ENCODE assay signal across 8 cellular contexts in the genomic region with DNA sequence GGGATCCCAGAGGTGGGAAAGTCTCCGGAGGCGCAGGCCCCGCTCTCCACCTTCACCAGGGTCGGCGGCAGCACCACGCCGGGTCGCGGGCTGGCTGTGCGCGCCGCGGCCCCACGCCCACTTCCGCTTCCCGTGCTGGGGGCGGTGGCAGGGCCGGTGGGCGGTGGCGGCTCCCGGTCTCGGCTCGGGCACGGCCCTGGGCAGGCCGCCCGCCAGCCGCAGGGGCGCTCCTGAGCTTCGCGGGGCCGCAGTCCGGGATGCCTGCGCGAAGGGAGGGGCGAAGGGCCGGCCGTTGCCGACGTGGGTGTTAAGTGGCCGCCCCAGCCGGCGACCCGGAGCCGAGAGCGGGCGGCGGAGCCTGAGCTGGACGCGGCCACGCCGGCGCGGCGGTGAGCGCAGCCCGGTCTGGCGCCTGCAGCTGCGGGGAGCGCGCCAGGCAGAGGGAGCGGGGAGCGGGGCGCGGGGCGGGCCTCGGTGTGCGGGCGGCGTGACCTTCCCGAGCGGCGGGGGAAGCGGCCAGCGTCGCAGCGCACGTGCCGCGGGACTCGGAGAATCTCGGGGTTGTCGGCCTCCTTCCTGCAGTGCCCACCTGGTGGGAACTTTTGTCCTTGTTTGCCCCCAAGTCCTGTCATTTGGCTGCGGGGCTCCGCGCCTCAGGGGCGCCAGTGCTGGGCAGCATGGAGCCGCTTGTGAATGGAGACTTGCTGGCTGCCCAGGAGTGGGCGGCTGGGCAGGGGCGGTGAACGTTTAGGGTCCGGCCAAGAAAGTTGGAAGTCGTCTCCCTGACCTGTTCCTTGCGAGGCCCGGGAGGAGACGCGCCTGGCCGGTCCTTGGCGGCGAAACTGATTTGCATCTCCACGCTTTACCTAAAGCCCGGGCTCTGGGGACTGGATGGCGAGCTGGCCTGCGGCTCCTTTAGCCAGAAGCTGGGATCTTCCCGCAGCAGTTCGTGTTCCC. TPM values are rescaled to one million over a fixed set of nuclear protein-coding genes. Genes with fewer than 3 reads are reported as not detected.
DNase-seq lines count a peak whose midpoint lies in the region; ATAC-seq and TF ChIP-seq lines count a peak whose summit lies in the region.

A gene (plus strand): TSS at position 337 of the 957 bp plus-strand sequence. CDS start 3,616 bp downstream, outside the sequence.

- H3K36me3 Mint-ChIP-seq in CD14-positive monocyte: peaks cover 0 to 9% of the 10 kb centered on the region in 2 donors
- no peaks in the 10 kb centered on the region for H3K36me3 Mint-ChIP-seq in activated CD8-positive, alpha-beta memory T cell treated with anti-CD3 and anti-CD28 coated beads, Interleukin-2, amount 10 ng/mL, durations not matched to agents 7 days and 5 days

- 0% methylated on average over 85 to 89 of the region's 105 CpGs for WGBS in mesodermal cell (ENCODE audit: insufficient coverage in 2 of 2), 2 experiments

- peaks cover 0 to 2% (median 0%) of the 10 kb centered on the region in 7 donors for H3K9me3 Mint-ChIP-seq in CD14-positive monocyte
- no peaks in the 10 kb centered on the region for H3K9me3 Mint-ChIP-seq in activated CD8-positive, alpha-beta memory T cell treated with anti-CD3 and anti-CD28 coated beads, Interleukin-2, amount 10 ng/mL, durations not matched to agents 7 days and 5 days (ENCODE audit: low read depth)

- no peak for DNase-seq in CD14-positive monocyte (ENCODE audit: low spot score)
- peak; percentile 82 to 91 for DNase-seq in NOMO-1 (lab: John Stamatoyannopoulos, UW; ENCODE audit: unreplicated experiment in 2 of 2)
- peak; percentile 74 for DNase-seq in activated CD8-positive, alpha-beta memory T cell treated with anti-CD3 and anti-CD28 coated beads, Interleukin-2, amount 10 ng/mL, durations not matched to agents 7 days and 5 days
- peak; percentile 72 to 77 for DNase-seq in stimulated activated CD8-positive, alpha-beta memory T cell treated with anti-CD3 and anti-CD28 coated beads, Interleukin-15, amount 100 ng/mL, for 48 hours (ENCODE audit: low read depth in 2 of 2)

- H3K9me3 ChIP-seq in mesodermal cell (ENCODE audit: control insufficient read depth, low read length): no peaks in the 10 kb centered on the region

- peaks cover 0 to 6% (median 0%) of the 10 kb centered on the region in 3 donors for H3K27me3 Mint-ChIP-seq in CD14-positive monocyte (ENCODE audit: low read depth in 3 of 3)
- H3K27me3 Mint-ChIP-seq in activated CD8-positive, alpha-beta memory T cell treated with anti-CD3 and anti-CD28 coated beads, Interleukin-2, amount 10 ng/mL, durations not matched to agents 7 days and 5 days: no peaks in the 10 kb centered on the region

- peak; percentile 29 for TF ChIP-seq CTCF in CD14-positive monocyte (IDR thresholded peaks at IDR 0.05)

- peak; percentile 76 for TF ChIP-seq POLR2A in GM19099 (IDR thresholded peaks at IDR 0.05; ENCODE audit: extremely low read depth, insufficient read length, low read depth)

- in situ Hi-C loops in endometrial microvascular endothelial cells (cut with HindIII; ENCODE audit: inconsistent ontology term, low pct_unique_long_range_greater_than_20kb, low sequenced_read_pairs): no loop called here

- H3K4me1 ChIP-seq in mesodermal cell (ENCODE audit: control insufficient read depth, insufficient read depth, low read length, poor library complexity, severe bottlenecking): peaks cover 8% of the 10 kb centered on the region

- H3K36me3 ChIP-seq in mesodermal cell (ENCODE audit: control insufficient read depth, insufficient read depth, low read length): peaks cover 17% of the 10 kb centered on the region

- peak within 1 kb of the TSS; percentile 21 to 79 (median 42) for H3K27ac Mint-ChIP-seq in CD14-positive monocyte
- peak within 1 kb of the TSS; percentile 67 for H3K27ac Mint-ChIP-seq in activated CD8-positive, alpha-beta memory T cell treated with anti-CD3 and anti-CD28 coated beads, Interleukin-2, amount 10 ng/mL, durations not matched to agents 7 days and 5 days

- H3K4me3 Mint-ChIP-seq in CD14-positive monocyte: peak within 1 kb of the TSS; percentile 82 to 85
- peak within 1 kb of the TSS; percentile 73 for H3K4me3 Mint-ChIP-seq in activated CD8-positive, alpha-beta memory T cell treated with anti-CD3 and anti-CD28 coated beads, Interleukin-2, amount 10 ng/mL, durations not matched to agents 7 days and 5 days

- peaks cover 24% of the 10 kb centered on the region for H3K4me1 Mint-ChIP-seq in CD14-positive monocyte
- peaks cover 50% of the 10 kb centered on the region for H3K4me1 Mint-ChIP-seq in activated CD8-positive, alpha-beta memory T cell treated with anti-CD3 and anti-CD28 coated beads, Interleukin-2, amount 10 ng/mL, durations not matched to agents 7 days and 5 days

- CTCF ChIA-PET in activated CD8-positive, alpha-beta memory T cell treated with anti-CD3 and anti-CD28 coated beads, Interleukin-2, amount 10 ng/mL, durations not matched to agents 7 days and 5 days (lab: Charles Lee): interaction anchor here (0.9 to 4.3 kb wide), 7 partner anchors 8 to 272 kb away, joined by 3 to 44 read pairs (median 3); a partner anchor contains a TSS

- peak within 1 kb of the TSS; percentile 85 for H3K27ac ChIP-seq in mesodermal cell (ENCODE audit: low read depth, low read length, severe bottlenecking)

- peak within 1 kb of the TSS; percentile 62 for H3K4me3 ChIP-seq in mesodermal cell (ENCODE audit: extremely low read depth, insufficient read depth, low read length, poor library complexity, severe bottlenecking)

- ATAC-seq in HG03342 (IDR thresholded peaks at IDR 0.05; ENCODE audit: unreplicated experiment): peak; percentile 78
- peak; percentile 90 for ATAC-seq in activated CD8-positive, alpha-beta memory T cell treated with anti-CD3 and anti-CD28 coated beads, Interleukin-2, amount 10 ng/mL, durations not matched to agents 7 days and 5 days

- intact Hi-C loops in CD14-positive monocyte (cut with micrococcal nuclease): loop anchor here in 1 of 2 donors (10.0 kb wide), 2 partner anchors 125 to 275 kb away; a partner anchor contains a TSS

RNA-seq across cellular contexts. Expression of the gene that starts here (rescaled TPM):
- 1 to 10 TPM in 1 of 2 donors, under 1 TPM in 1; 0.79 to 5.0 TPM for polyA plus RNA-seq in CD14-positive monocyte
- 10 to 100 TPM; 11.2 to 14.5 TPM for total RNA-seq in activated CD8-positive, alpha-beta memory T cell treated with anti-CD3 and anti-CD28 coated beads, Interleukin-2, amount 10 ng/mL, durations not matched to agents 7 days and 5 days
- 41.9 TPM for total RNA-seq in endometrial microvascular endothelial cells (ENCODE audit: inconsistent ontology term)
- polyA plus RNA-seq in mesodermal cell (2013, experiment 1 of 2): 17.4 TPM
- polyA plus RNA-seq in mesodermal cell (2013, experiment 2 of 2): 16.0 TPM
